31 cellular contexts compared by ENCODE assay signal in genomic region chr20:62553136-62553837, GRCh38.
DNase-seq lines count a peak whose midpoint lies in the region; ATAC-seq and TF ChIP-seq lines count a peak whose summit lies in the region.
"Had no signal": no experiment of that assay in that cellular context is flagged by ENCODE, and none has a peak within 500 bp of the region (broad histone marks: within the 10 kb centered on the region; RNA-seq: fewer than 3 reads in every experiment).

No MANE protein-coding gene starts in this region.

- 43 to 57% methylated on average over 33 of the region's 33 CpGs for WGBS in heart right ventricle, 2 donors

- peak overlapping the region in 1 of 2 donors; percentile 42 for H3K9ac ChIP-seq in stomach smooth muscle (ENCODE audit: low read length in 2 of 2)
- H3K9ac ChIP-seq: GM23248 had no signal

- H3K4me3 Mint-ChIP-seq in brain (peak overlapping the region in 2 of 5 experiments; percentile 72 to 78), nephron (peak overlapping the region in 2 of 3 experiments; percentile 79 to 85)
- H3K4me3 Mint-ChIP-seq: activated CD4-positive, alpha-beta memory T cell treated with anti-CD3 and anti-CD28 coated beads for 36 hours; activated T-cell treated with anti-CD3 and anti-CD28 coated beads, Interleukin-2, amount 50 U/mL, for 72 hours; CD8-positive, alpha-beta T cell; dendritic cell treated with granulocyte-macrophage colony-stimulating factor and Interleukin-4, amounts not matched to agents 40 ng/mL and 50 ng/mL, for 4 days; T-helper 2 cell treated with Interferon-gamma antibody and Interleukin-4, amounts not matched to agents 5 μg/mL and 100 μg/mL, for 36 hours had no signal

- H3K9me3 Mint-ChIP-seq in brain (peaks cover 0 to 2% (median 0%) of the 10 kb centered on the region in 5 experiments), nephron (no peaks in the 10 kb centered on the region)
- H3K9me3 Mint-ChIP-seq: activated CD4-positive, alpha-beta memory T cell treated with anti-CD3 and anti-CD28 coated beads for 36 hours; activated T-cell treated with anti-CD3 and anti-CD28 coated beads, Interleukin-2, amount 50 U/mL, for 72 hours; CD8-positive, alpha-beta T cell; dendritic cell treated with granulocyte-macrophage colony-stimulating factor and Interleukin-4, amounts not matched to agents 40 ng/mL and 50 ng/mL, for 4 days; T-helper 2 cell treated with Interferon-gamma antibody and Interleukin-4, amounts not matched to agents 5 μg/mL and 100 μg/mL, for 36 hours had no signal

- H3K36me3 ChIP-seq in heart right ventricle (peaks cover 0 to 5% (median 0%) of the 10 kb centered on the region in 9 donors), stomach smooth muscle (ENCODE audit: control insufficient read depth in 2 of 2, insufficient read depth in 2 of 2, low read length in 2 of 2) (no peaks in the 10 kb centered on the region)
- H3K36me3 ChIP-seq: ascending aorta, Peyer's patch, prostate gland had no signal

- ATAC-seq in heart right ventricle, result no peak
- ATAC-seq in left cardiac atrium, result no peak
- ATAC-seq in HG03095 (IDR thresholded peaks at IDR 0.05; ENCODE audit: unreplicated experiment), result no peak
- no peak for ATAC-seq in HG03571 (IDR thresholded peaks at IDR 0.05; ENCODE audit: unreplicated experiment)
- ATAC-seq: activated T-cell treated with anti-CD3 and anti-CD28 coated beads, Interleukin-2, amount 50 U/mL, for 72 hours; CD8-positive, alpha-beta T cell; left colon; stimulated activated naive CD8-positive, alpha-beta T cell treated with anti-CD3 and anti-CD28 coated beads, Interleukin-15, Interleukin-2, amounts not matched to agents 100 U/mL and 50 U/mL, for 24 hours had no signal

- TF ChIP-seq CTCF in heart right ventricle (IDR thresholded peaks at IDR 0.05), result peak in 1 of 9 donors; percentile 7
- TF ChIP-seq CTCF in brain (conservative IDR thresholded peaks at IDR 0.05), result no peak
- TF ChIP-seq CTCF in nephron (IDR thresholded peaks at IDR 0.05; ENCODE audit: unreplicated experiment in 3 of 3), result no peak

- H3K36me3 Mint-ChIP-seq in brain, result no peaks in the 10 kb centered on the region
- H3K36me3 Mint-ChIP-seq in nephron (ENCODE audit: low read depth), result no peaks in the 10 kb centered on the region
- H3K36me3 Mint-ChIP-seq: activated CD4-positive, alpha-beta memory T cell treated with anti-CD3 and anti-CD28 coated beads for 36 hours; CD8-positive, alpha-beta T cell had no signal

- H3K4me3 ChIP-seq in heart right ventricle (peak overlapping the region; percentile 32 to 74 (median 70)), stomach smooth muscle (ENCODE audit: low read length in 2 of 2) (peak overlapping the region; percentile 19 to 77)
- H3K4me3 ChIP-seq: ascending aorta, GM23248, Peyer's patch, prostate gland, smooth muscle cell had no signal

- H3K9me3 ChIP-seq in heart right ventricle (no peaks in the 10 kb centered on the region), stomach smooth muscle (ENCODE audit: control insufficient read depth in 2 of 2, low read length in 2 of 2) (no peaks in the 10 kb centered on the region)
- H3K9me3 ChIP-seq: ascending aorta, Peyer's patch, prostate gland had no signal

- peaks cover 47% of the 10 kb centered on the region for H3K27me3 Mint-ChIP-seq in brain
- peaks cover 74% of the 10 kb centered on the region for H3K27me3 Mint-ChIP-seq in nephron (ENCODE audit: low read depth)

- H3K27ac ChIP-seq in heart right ventricle (peak overlapping the region; percentile 34 to 99 (median 92)), stomach smooth muscle (ENCODE audit: low read length) (peak overlapping the region; percentile 71)
- H3K27ac ChIP-seq: ascending aorta, GM23248, Peyer's patch, prostate gland had no signal

- H3K4me1 ChIP-seq in heart right ventricle, result peaks cover 15 to 65% (median 31%) of the 10 kb centered on the region in 9 donors
- H3K4me1 ChIP-seq in stomach smooth muscle (ENCODE audit: control insufficient read depth, insufficient read depth, low read length), result peaks cover 82% of the 10 kb centered on the region

- intact Hi-C loops in heart right ventricle (cut with DNase I), result no loop called here
- intact Hi-C loops in left cardiac atrium (cut with DNase I), result loop anchor here in 1 of 2 donors (5.0 kb wide), 1 partner anchor 36 kb away; no protein-coding TSS in a partner anchor

- peaks cover 54% of the 10 kb centered on the region for H3K4me1 Mint-ChIP-seq in brain
- H3K4me1 Mint-ChIP-seq in nephron, result peaks cover 36% of the 10 kb centered on the region

- peak overlapping the region in 3 of 5 experiments; percentile 26 to 67 (median 41) for H3K27ac Mint-ChIP-seq in brain
- H3K27ac Mint-ChIP-seq in nephron, result peak overlapping the region in 1 of 3 experiments; percentile 22
- H3K27ac Mint-ChIP-seq: activated CD4-positive, alpha-beta memory T cell treated with anti-CD3 and anti-CD28 coated beads for 36 hours; activated T-cell treated with anti-CD3 and anti-CD28 coated beads, Interleukin-2, amount 50 U/mL, for 72 hours; CD8-positive, alpha-beta T cell; dendritic cell treated with granulocyte-macrophage colony-stimulating factor and Interleukin-4, amounts not matched to agents 40 ng/mL and 50 ng/mL, for 4 days; T-helper 2 cell treated with Interferon-gamma antibody and Interleukin-4, amounts not matched to agents 5 μg/mL and 100 μg/mL, for 36 hours had no signal

- H3K27me3 ChIP-seq in heart right ventricle, result peaks cover 0 to 82% (median 71%) of the 10 kb centered on the region in 7 donors
- peaks cover 0 to 3% of the 10 kb centered on the region in 2 donors for H3K27me3 ChIP-seq in stomach smooth muscle (ENCODE audit: control insufficient read depth in 1 of 2, insufficient read depth in 2 of 2, low read length in 2 of 2)
- H3K27me3 ChIP-seq: ascending aorta had no signal

- DNase-seq in heart right ventricle (no peak), left cardiac atrium (no peak), LoVo (ENCODE audit: low spot score) (no peak)
- DNase-seq: activated CD4-positive, alpha-beta memory T cell treated with anti-CD3 and anti-CD28 coated beads for 36 hours; activated CD4-positive, alpha-beta T cell treated with anti-CD3 and anti-CD28 coated beads for 1 hour; activated T-cell treated with anti-CD3 and anti-CD28 coated beads, Interleukin-2, amount 50 U/mL, for 72 hours; caudate nucleus; CD8-positive, alpha-beta T cell; DMS 273 treated with DMSO at 0.1 percent for 48 hours; GM23248; hippocampal formation; KBM-7; left colon; NCI-H1092 treated with DMSO at 0.1 percent for 48 hours; NCI-H2029; NCI-H2227 treated with DMSO at 0.1 percent for 48 hours; NCI-H526; nucleus accumbens; Peyer's patch; SIG-M5; stimulated activated naive CD8-positive, alpha-beta T cell treated with anti-CD3 and anti-CD28 coated beads, Interleukin-15, Interleukin-2, amounts not matched to agents 100 U/mL and 50 U/mL, for 24 hours had no signal
